Comparison of ENCODE assay signal across 1 cellular context in the genomic region with DNA sequence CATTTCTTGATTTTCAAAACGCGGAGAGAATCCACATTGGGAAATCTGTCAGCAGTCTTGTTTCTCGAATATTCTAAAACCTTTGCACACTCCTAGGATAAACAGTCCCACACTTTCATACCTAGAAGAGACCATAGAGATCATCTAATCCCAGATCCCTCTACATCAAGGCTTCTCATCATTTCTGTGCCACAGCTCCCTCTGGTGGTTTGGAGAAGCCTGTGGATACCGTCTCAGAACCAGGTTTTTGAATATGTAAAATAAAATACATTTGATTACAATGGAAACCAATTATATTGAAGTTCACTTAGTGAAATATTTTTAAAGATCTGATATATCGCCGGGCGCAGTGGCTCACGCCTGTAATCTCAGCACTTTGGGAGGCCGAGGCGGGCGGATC.
TF ChIP-seq lines count a peak whose summit lies in the region.

No MANE protein-coding gene starts in this region.

TF ChIP-seq in GM23338, 12 proteins besides CTCF, POLR2A, EP300 and RAD21 (continued from another document):
- TF ChIP-seq, protein P1, sequence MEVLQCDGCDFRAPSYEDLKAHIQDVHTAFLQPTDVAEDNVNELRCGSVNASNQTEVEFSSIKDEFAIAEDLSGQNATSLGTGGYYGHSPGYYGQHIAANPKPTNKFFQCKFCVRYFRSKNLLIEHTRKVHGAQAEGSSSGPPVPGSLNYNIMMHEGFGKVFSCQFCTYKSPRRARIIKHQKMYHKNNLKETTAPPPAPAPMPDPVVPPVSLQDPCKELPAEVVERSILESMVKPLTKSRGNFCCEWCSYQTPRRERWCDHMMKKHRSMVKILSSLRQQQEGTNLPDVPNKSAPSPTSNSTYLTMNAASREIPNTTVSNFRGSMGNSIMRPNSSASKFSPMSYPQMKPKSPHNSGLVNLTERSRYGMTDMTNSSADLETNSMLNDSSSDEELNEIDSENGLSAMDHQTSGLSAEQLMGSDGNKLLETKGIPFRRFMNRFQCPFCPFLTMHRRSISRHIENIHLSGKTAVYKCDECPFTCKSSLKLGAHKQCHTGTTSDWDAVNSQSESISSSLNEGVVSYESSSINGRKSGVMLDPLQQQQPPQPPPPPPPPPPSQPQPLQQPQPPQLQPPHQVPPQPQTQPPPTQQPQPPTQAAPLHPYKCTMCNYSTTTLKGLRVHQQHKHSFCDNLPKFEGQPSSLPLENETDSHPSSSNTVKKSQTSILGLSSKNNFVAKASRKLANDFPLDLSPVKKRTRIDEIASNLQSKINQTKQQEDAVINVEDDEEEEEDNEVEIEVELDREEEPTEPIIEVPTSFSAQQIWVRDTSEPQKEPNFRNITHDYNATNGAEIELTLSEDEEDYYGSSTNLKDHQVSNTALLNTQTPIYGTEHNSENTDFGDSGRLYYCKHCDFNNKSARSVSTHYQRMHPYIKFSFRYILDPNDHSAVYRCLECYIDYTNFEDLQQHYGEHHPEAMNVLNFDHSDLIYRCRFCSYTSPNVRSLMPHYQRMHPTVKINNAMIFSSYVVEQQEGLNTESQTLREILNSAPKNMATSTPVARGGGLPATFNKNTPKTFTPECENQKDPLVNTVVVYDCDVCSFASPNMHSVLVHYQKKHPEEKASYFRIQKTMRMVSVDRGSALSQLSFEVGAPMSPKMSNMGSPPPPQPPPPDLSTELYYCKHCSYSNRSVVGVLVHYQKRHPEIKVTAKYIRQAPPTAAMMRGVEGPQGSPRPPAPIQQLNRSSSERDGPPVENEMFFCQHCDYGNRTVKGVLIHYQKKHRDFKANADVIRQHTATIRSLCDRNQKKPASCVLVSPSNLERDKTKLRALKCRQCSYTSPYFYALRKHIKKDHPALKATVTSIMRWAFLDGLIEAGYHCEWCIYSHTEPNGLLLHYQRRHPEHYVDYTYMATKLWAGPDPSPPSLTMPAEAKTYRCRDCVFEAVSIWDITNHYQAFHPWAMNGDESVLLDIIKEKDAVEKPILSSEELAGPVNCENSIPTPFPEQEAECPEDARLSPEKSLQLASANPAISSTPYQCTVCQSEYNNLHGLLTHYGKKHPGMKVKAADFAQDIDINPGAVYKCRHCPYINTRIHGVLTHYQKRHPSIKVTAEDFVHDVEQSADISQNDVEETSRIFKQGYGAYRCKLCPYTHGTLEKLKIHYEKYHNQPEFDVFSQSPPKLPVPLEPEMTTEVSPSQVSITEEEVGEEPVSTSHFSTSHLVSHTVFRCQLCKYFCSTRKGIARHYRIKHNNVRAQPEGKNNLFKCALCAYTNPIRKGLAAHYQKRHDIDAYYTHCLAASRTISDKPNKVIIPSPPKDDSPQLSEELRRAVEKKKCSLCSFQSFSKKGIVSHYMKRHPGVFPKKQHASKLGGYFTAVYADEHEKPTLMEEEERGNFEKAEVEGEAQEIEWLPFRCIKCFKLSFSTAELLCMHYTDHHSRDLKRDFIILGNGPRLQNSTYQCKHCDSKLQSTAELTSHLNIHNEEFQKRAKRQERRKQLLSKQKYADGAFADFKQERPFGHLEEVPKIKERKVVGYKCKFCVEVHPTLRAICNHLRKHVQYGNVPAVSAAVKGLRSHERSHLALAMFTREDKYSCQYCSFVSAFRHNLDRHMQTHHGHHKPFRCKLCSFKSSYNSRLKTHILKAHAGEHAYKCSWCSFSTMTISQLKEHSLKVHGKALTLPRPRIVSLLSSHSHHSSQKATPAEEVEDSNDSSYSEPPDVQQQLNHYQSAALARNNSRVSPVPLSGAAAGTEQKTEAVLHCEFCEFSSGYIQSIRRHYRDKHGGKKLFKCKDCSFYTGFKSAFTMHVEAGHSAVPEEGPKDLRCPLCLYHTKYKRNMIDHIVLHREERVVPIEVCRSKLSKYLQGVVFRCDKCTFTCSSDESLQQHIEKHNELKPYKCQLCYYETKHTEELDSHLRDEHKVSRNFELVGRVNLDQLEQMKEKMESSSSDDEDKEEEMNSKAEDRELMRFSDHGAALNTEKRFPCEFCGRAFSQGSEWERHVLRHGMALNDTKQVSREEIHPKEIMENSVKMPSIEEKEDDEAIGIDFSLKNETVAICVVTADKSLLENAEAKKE (CRISPR knock-in tag; IDR thresholded peaks at IDR 0.05) = no peak
- no peak for TF ChIP-seq ZNF114 (CRISPR knock-in tag; IDR thresholded peaks at IDR 0.05)
- no peak for TF ChIP-seq POLR2AphosphoS5 (IDR thresholded peaks at IDR 0.05; ENCODE audit: low read depth)
- no peak for TF ChIP-seq EZH2phosphoT487 (IDR thresholded peaks at IDR 0.05; ENCODE audit: unreplicated experiment)
- no peak for TF ChIP-seq ZNF331 (CRISPR knock-in tag; IDR thresholded peaks at IDR 0.05; ENCODE audit: low read depth)
- no peak for TF ChIP-seq NANOG (IDR thresholded peaks at IDR 0.05; ENCODE audit: borderline replicate concordance)
- no peak for TF ChIP-seq CREB1 (CRISPR knock-in tag; IDR thresholded peaks at IDR 0.05; ENCODE audit: low read depth)
- TF ChIP-seq EZH2 (IDR thresholded peaks at IDR 0.05; ENCODE audit: low read depth, unreplicated experiment) = no peak
- no peak for TF ChIP-seq STAT1 (IDR thresholded peaks at IDR 0.05; ENCODE audit: unreplicated experiment)
